24 cellular contexts compared by ENCODE assay signal in genomic region chr6:45633272-45633908, GRCh38.
"Had no signal": no experiment of that assay in that cellular context is flagged by ENCODE, and none has a peak within 500 bp of the region (broad histone marks: within the 10 kb centered on the region; RNA-seq: fewer than 3 reads in every experiment).

No MANE protein-coding gene starts in this region.

- H3K27me3 Mint-ChIP-seq: activated CD4-positive, alpha-beta T cell treated with anti-CD3 and anti-CD28 coated beads, Interleukin-2, amount 10 ng/mL, durations not matched to agents 24 days and 14 days; activated naive CD8-positive, alpha-beta T cell treated with anti-CD3 and anti-CD28 coated beads, Interleukin-2, amount 50 U/mL, for 24 hours; stimulated activated memory B cell treated with anti-CD40 and anti-IgM and Interleukin-4, amounts not matched to agents 10 μg/mL and 1 μg/mL and 100 μg/mL, for 72 hours had no signal

- H3K4me1 Mint-ChIP-seq: activated naive CD4-positive, alpha-beta T cell treated with anti-CD3 and anti-CD28 coated beads, Interleukin-2, amount 10 ng/mL, durations not matched to agents 7 days and 5 days; stimulated activated memory B cell treated with anti-CD40 and anti-IgM and Interleukin-4, amounts not matched to agents 10 μg/mL and 1 μg/mL and 100 μg/mL, for 72 hours had no signal

- H3K36me3 ChIP-seq: brain microvascular endothelial cell, esophagus muscularis mucosa, gastroesophageal sphincter, heart left ventricle, left ventricle myocardium inferior, right lobe of liver, thoracic aorta, upper lobe of right lung had no signal

- H3K4me1 ChIP-seq: esophagus muscularis mucosa, gastroesophageal sphincter, heart left ventricle, left ventricle myocardium inferior, parathyroid adenoma, right lobe of liver, upper lobe of right lung had no signal

- H3K4me3 ChIP-seq: esophagus muscularis mucosa, gastroesophageal sphincter, heart left ventricle, left ventricle myocardium inferior, right lobe of liver, SK-N-MC, thoracic aorta, upper lobe of right lung had no signal

- H2AFZ ChIP-seq: parathyroid adenoma had no signal

- H3K27me3 ChIP-seq: brain microvascular endothelial cell, esophagus muscularis mucosa, gastroesophageal sphincter, right lobe of liver, upper lobe of right lung had no signal

- H3K79me2 ChIP-seq: parathyroid adenoma had no signal

- ATAC-seq: activated naive CD8-positive, alpha-beta T cell treated with anti-CD3 and anti-CD28 coated beads, Interleukin-2, amount 50 U/mL, for 24 hours; gastroesophageal sphincter; heart left ventricle; right lobe of liver; stimulated activated memory B cell treated with anti-CD40 and anti-IgM and Interleukin-4, amounts not matched to agents 10 μg/mL and 1 μg/mL and 100 μg/mL, for 72 hours; upper lobe of right lung had no signal

- H3K9me3 ChIP-seq: esophagus muscularis mucosa, gastroesophageal sphincter, heart left ventricle, left ventricle myocardium inferior, right lobe of liver, thoracic aorta, upper lobe of right lung had no signal

- H3K36me3 Mint-ChIP-seq: activated naive CD4-positive, alpha-beta T cell treated with anti-CD3 and anti-CD28 coated beads, Interleukin-2, amount 10 ng/mL, durations not matched to agents 7 days and 5 days; stimulated activated memory B cell treated with anti-CD40 and anti-IgM and Interleukin-4, amounts not matched to agents 10 μg/mL and 1 μg/mL and 100 μg/mL, for 72 hours had no signal

- H3K27ac ChIP-seq: brain microvascular endothelial cell, esophagus muscularis mucosa, gastroesophageal sphincter, heart left ventricle, left ventricle myocardium inferior, parathyroid adenoma, right lobe of liver, SK-N-MC, thoracic aorta, upper lobe of right lung had no signal

- H3K9me3 Mint-ChIP-seq: stimulated activated memory B cell treated with anti-CD40 and anti-IgM and Interleukin-4, amounts not matched to agents 10 μg/mL and 1 μg/mL and 100 μg/mL, for 72 hours had no signal

- H3K4me3 Mint-ChIP-seq: activated CD4-positive, alpha-beta T cell treated with anti-CD3 and anti-CD28 coated beads, Interleukin-2, amount 10 ng/mL, durations not matched to agents 24 days and 14 days; activated naive CD4-positive, alpha-beta T cell treated with anti-CD3 and anti-CD28 coated beads, Interleukin-2, amount 10 ng/mL, durations not matched to agents 7 days and 5 days; activated naive CD8-positive, alpha-beta T cell treated with anti-CD3 and anti-CD28 coated beads, Interleukin-2, amount 50 U/mL, for 24 hours; stimulated activated memory B cell treated with anti-CD40 and anti-IgM and Interleukin-4, amounts not matched to agents 10 μg/mL and 1 μg/mL and 100 μg/mL, for 72 hours had no signal

- H3K27ac Mint-ChIP-seq: activated CD4-positive, alpha-beta T cell treated with anti-CD3 and anti-CD28 coated beads, Interleukin-2, amount 10 ng/mL, durations not matched to agents 24 days and 14 days; activated naive CD4-positive, alpha-beta T cell treated with anti-CD3 and anti-CD28 coated beads, Interleukin-2, amount 10 ng/mL, durations not matched to agents 7 days and 5 days; activated naive CD8-positive, alpha-beta T cell treated with anti-CD3 and anti-CD28 coated beads, Interleukin-2, amount 50 U/mL, for 24 hours; stimulated activated memory B cell treated with anti-CD40 and anti-IgM and Interleukin-4, amounts not matched to agents 10 μg/mL and 1 μg/mL and 100 μg/mL, for 72 hours had no signal

- DNase-seq: activated CD4-positive, alpha-beta T cell treated with anti-CD3 and anti-CD28 coated beads, Interleukin-2, amount 10 ng/mL, durations not matched to agents 24 days and 14 days; activated naive CD4-positive, alpha-beta T cell treated with anti-CD3 and anti-CD28 coated beads, Interleukin-2, amount 10 ng/mL, durations not matched to agents 7 days and 5 days; activated naive CD8-positive, alpha-beta T cell treated with anti-CD3 and anti-CD28 coated beads, Interleukin-2, amount 50 U/mL, for 24 hours; activated T-cell treated with anti-CD3 and anti-CD28 coated beads for 4 hours; anterior cingulate cortex; brain microvascular endothelial cell; cortex of kidney; effector CD4-positive, alpha-beta T cell; heart left ventricle; kidney glomerular epithelial cell; left ventricle myocardium inferior; mammary epithelial cell; right lobe of liver; small intestine; stimulated activated CD4-positive, alpha-beta T cell treated with anti-CD3 and anti-CD28 coated beads, Interleukin-15, amount 100 ng/mL, for 24 hours; stimulated activated CD4-positive, alpha-beta T cell treated with anti-CD3 and anti-CD28 coated beads, Interleukin-2, amount 100 ng/mL, for 48 hours; T1000; upper lobe of right lung had no signal
